In the genomic region with DNA sequence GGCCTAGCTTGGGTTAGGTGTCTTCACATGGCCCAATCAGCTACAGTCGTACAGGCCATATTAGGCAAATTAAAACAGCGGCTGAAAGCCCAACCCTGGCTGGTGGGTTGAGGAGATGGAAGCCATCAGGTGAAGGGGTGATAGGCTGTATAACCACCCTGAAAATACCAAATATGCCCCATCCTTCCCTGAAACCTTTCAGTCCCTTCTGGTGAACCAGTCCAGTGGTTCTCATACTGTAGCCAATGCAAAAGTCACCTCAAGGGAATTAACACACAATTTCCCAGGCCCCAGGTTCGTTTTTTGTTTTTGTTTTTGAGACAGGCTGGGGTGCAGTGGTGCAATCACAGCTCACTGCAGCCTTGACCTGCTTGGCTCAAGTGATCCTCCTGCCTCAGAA, we compare ENCODE assay signal across 21 cellular contexts.
DNase-seq lines count a peak whose midpoint lies in the region; ATAC-seq lines count a peak whose summit lies in the region.
"Had no signal": no experiment of that assay in that cellular context is flagged by ENCODE, and none has a peak within 500 bp of the region (broad histone marks: within the 10 kb centered on the region; RNA-seq: fewer than 3 reads in every experiment).

No MANE protein-coding gene starts in this region.

- no peak for DNase-seq in caudate nucleus (lab: John Stamatoyannopoulos, UW)
- no peak for DNase-seq in SW 1271 (lab: John Stamatoyannopoulos, UW)
- no peak for DNase-seq in NCI-H2227 treated with DMSO at 0.1 percent for 48 hours (lab: John Stamatoyannopoulos, UW)
- DNase-seq: activated T-cell treated with anti-CD3 and anti-CD28 coated beads, Interleukin-2, amount 50 U/mL, for 72 hours; GF-D8; head of caudate nucleus; Karpas-422; left lung; NCI-H1105 treated with DMSO at 0.1 percent for 48 hours; NCI-H69; OCI-M1; retina; SHP77 treated with DMSO at 0.1 percent for 48 hours; T-helper 17 cell had no signal

- H3K27ac ChIP-seq in caudate nucleus (ENCODE audit: low read depth, low read length), result no peak overlapping the region
- H3K27ac ChIP-seq: BLaER1 treated with 17β-estradiol and CSF1 and Interleukin-3, amounts not matched to agents 10 nM and 100 nM; left lung; neural progenitor cell had no signal

- ATAC-seq in GM18517 (IDR thresholded peaks at IDR 0.05; ENCODE audit: unreplicated experiment), result peak; percentile 70
- ATAC-seq in GM21381 (IDR thresholded peaks at IDR 0.05; ENCODE audit: unreplicated experiment), result peak; percentile 80
- ATAC-seq in HG02852 (IDR thresholded peaks at IDR 0.05; ENCODE audit: unreplicated experiment), result peak; percentile 88
- peak; percentile 65 for ATAC-seq in HG03469 (IDR thresholded peaks at IDR 0.05; ENCODE audit: unreplicated experiment)
- no peak for ATAC-seq in HG03432 (IDR thresholded peaks at IDR 0.05; ENCODE audit: unreplicated experiment)
- ATAC-seq: activated T-cell treated with anti-CD3 and anti-CD28 coated beads, Interleukin-2, amount 50 U/mL, for 72 hours; left lung; T-helper 17 cell had no signal
